Comparison of ENCODE assay signal across 8 cellular contexts in the genomic region with DNA sequence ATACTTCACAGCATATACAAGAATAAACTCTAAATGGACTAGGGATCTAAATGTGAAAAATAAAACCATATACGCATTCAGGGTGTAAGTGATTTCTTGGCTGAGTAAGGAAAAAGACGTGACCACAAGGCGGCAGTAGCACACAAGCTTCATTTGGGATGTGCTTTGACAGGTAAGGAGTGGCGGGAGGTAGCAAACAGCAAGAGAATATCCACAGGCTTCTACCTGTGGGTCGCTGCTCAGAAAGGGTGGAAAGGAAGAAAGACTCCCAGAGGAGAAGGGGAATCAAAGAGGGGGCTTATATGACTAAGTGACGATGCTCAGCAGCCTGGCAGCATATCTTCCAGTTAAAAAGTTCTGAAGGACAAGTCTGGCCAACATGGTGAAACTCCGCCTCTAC. TPM values are rescaled to one million over a fixed set of nuclear protein-coding genes. Genes with fewer than 3 reads are reported as not detected.
A peak's percentile ranks its signal among the peaks of the same experiment; 100 is the strongest.
DNase-seq lines count a peak whose midpoint lies in the region; ATAC-seq and TF ChIP-seq lines count a peak whose summit lies in the region.

No MANE protein-coding gene starts in this region.

- H3K27ac ChIP-seq in AG04450 (ENCODE audit: low read depth, low read length) (no peak overlapping the region), dorsolateral prefrontal cortex (no peak overlapping the region)

- peak; percentile 23 for DNase-seq in AG04450 (ENCODE audit: low read depth, low spot score)
- peak; percentile 11 to 75 for DNase-seq in HAP-1 (ENCODE audit: low spot score in 2 of 2)
- DNase-seq in NCI-H748 (lab: John Stamatoyannopoulos, UW; ENCODE audit: unreplicated experiment): peak; percentile 75
- peak; percentile 81 to 84 for DNase-seq in activated CD4-positive, alpha-beta T cell treated with anti-CD3 and anti-CD28 coated beads, Interleukin-2, amount 50 U/mL, for 48 hours
- peak in 8 of 10 donors; percentile 32 to 72 (median 48) for DNase-seq in dorsolateral prefrontal cortex
- peak; percentile 63 for DNase-seq in memory B cell (ENCODE audit: low spot score in 2 of 2)
- peak; percentile 51 to 63 for DNase-seq in stimulated activated CD8-positive, alpha-beta memory T cell treated with anti-CD3 and anti-CD28 coated beads, Interleukin-2, amount 100 ng/mL, for 1 hour (ENCODE audit: low read depth in 2 of 2)

- TF ChIP-seq CTCF in AG04450 (IDR thresholded peaks at IDR 0.05; ENCODE audit: low read depth, low read length): peak; percentile 72
- peak in 54 of 56 donors; percentile 10 to 70 (median 56) for TF ChIP-seq CTCF in dorsolateral prefrontal cortex (IDR thresholded peaks at IDR 0.05 in 54 of 56, conservative IDR thresholded peaks at IDR 0.05 in 2 of 56; ENCODE audit: low read depth in 1 of 56, partially characterized antibody in 56 of 56)

- intact Hi-C loops in dorsolateral prefrontal cortex (cut with DNase I): loop anchor here (5.0 to 10.0 kb wide), 3 partner anchors 152 to 274 kb away; a partner anchor contains a TSS

- H3K27me3 Mint-ChIP-seq in memory B cell: peaks cover 2% of the 10 kb centered on the region

- no peak overlapping the region for H3K4me3 Mint-ChIP-seq in memory B cell

- CTCF ChIA-PET in AG04450 (lab: Charles Lee): interaction anchor here (0.6 to 4.5 kb wide), 14 partner anchors 10 to 381 kb away, joined by 3 to 20 read pairs (median 4); a partner anchor contains a TSS

- in situ Hi-C loops in HAP-1 (cut with MboI; ENCODE audit: low sequenced_read_pairs): no loop called here

- H3K36me3 ChIP-seq in HAP-1 (replicated peaks): peaks cover 7% of the 10 kb centered on the region; the same call in 1 of the 2 replicates

- peaks cover 8% of the 10 kb centered on the region for H3K4me1 Mint-ChIP-seq in memory B cell

- peaks cover 1% of the 10 kb centered on the region for H3K9me3 Mint-ChIP-seq in memory B cell

- peaks cover 9% of the 10 kb centered on the region for H3K9me3 ChIP-seq in AG04450 (ENCODE audit: control insufficient read depth, insufficient read depth, low read length)
- H3K9me3 ChIP-seq in HAP-1: no peaks in the 10 kb centered on the region

- H3K36me3 Mint-ChIP-seq in memory B cell: peaks cover 3% of the 10 kb centered on the region

- no peak overlapping the region for H3K27ac Mint-ChIP-seq in memory B cell

- H3K27me3 ChIP-seq in AG04450 (ENCODE audit: control insufficient read depth, insufficient read depth, low read length) (no peaks in the 10 kb centered on the region), HAP-1 (ENCODE audit: low read depth) (no peaks in the 10 kb centered on the region), dorsolateral prefrontal cortex (peaks cover 0 to 18% (median 0%) of the 10 kb centered on the region in 45 donors)

- H3K4me3 ChIP-seq in AG04450 (ENCODE audit: low read depth, low read length) (no peak overlapping the region), HAP-1 (no peak overlapping the region), dorsolateral prefrontal cortex (peak overlapping the region in 3 of 59 donors; percentile 4 to 31 (median 18))

- peak; percentile 56 for ATAC-seq in memory B cell (ENCODE audit: low read depth)
- ATAC-seq in HG02885 (IDR thresholded peaks at IDR 0.05; ENCODE audit: poor library complexity, unreplicated experiment): no peak

- POLR2A ChIA-PET in AG04450 (lab: Yijun Ruan, JAX): no interaction called here

- no peaks in the 10 kb centered on the region for H3K4me1 ChIP-seq in HAP-1

RNA-seq across cellular contexts. Expression of a gene that starts 2.5 kb away (rescaled TPM):
- polyA plus RNA-seq in AG04450 (2011; rRNA removed): 5.3 and 6.1 TPM in 2 replicates
- 20.8 and 35.8 TPM in 2 replicates for polyA minus RNA-seq in AG04450 (2011; rRNA and poly(A)+ RNA removed)
- 10 to 100 TPM; 16.5 to 34.9 (median 23.7) TPM for total RNA-seq in dorsolateral prefrontal cortex

RNA-seq across cellular contexts. Expression of a gene that starts 34.3 kb away (rescaled TPM):
- polyA plus RNA-seq in AG04450 (2011; rRNA removed): 31.3 and 39.3 TPM in 2 replicates
- 69.8 and 101 TPM in 2 replicates for polyA minus RNA-seq in AG04450 (2011; rRNA and poly(A)+ RNA removed)
- 10 to 100 TPM; 15.0 to 38.5 (median 25.3) TPM for total RNA-seq in dorsolateral prefrontal cortex

RNA-seq across cellular contexts. Expression of a gene that starts 48.3 kb away (rescaled TPM):
- 13.2 and 15.4 TPM in 2 replicates for polyA plus RNA-seq in AG04450 (2011; rRNA removed)
- 21.7 and 26.2 TPM in 2 replicates for polyA minus RNA-seq in AG04450 (2011; rRNA and poly(A)+ RNA removed)
- total RNA-seq in dorsolateral prefrontal cortex: 10 to 100 TPM; 12.8 to 23.7 (median 18.0) TPM

Comparison
In these comparisons a context has a peak if more than half of its experiments do, and no peak if none do; other contexts are left out.
1. DNase-seq: peak in every context shown above with its lines; median percentile 82 in activated CD4-positive, alpha-beta T cell treated with anti-CD3 and anti-CD28 coated beads, Interleukin-2, amount 50 U/mL, for 48 hours; 75 in NCI-H748; 63 in memory B cell; 57 in stimulated activated CD8-positive, alpha-beta memory T cell treated with anti-CD3 and anti-CD28 coated beads, Interleukin-2, amount 100 ng/mL, for 1 hour; 48 in dorsolateral prefrontal cortex; 43 in HAP-1; 23 in AG04450.